Comparison of ENCODE assay signal across 24 cellular contexts in genomic region chr11:46641639-46642038, GRCh38. TPM values are rescaled to one million over a fixed set of nuclear protein-coding genes. Genes with fewer than 3 reads are reported as not detected.
A peak's percentile ranks its signal among the peaks of the same experiment; 100 is the strongest.
DNase-seq lines count a peak whose midpoint lies in the region; ATAC-seq, FAIRE-seq and TF ChIP-seq lines count a peak whose summit lies in the region.
"Had no signal": no experiment of that assay in that cellular context is flagged by ENCODE, and none has a peak within 500 bp of the region (broad histone marks: within the 10 kb centered on the region; RNA-seq: fewer than 3 reads in every experiment).

No MANE protein-coding gene starts in this region.

- POLR2A ChIA-PET in HepG2 (lab: Yijun Ruan, JAX) = no interaction called here
- POLR2A ChIA-PET in OCI-LY7 (lab: Charles Lee) = interaction anchor here (0.6 to 0.9 kb wide), 5 partner anchors 12 to 32 kb away, joined by 3 to 4 read pairs (median 3); no protein-coding TSS in a partner anchor

- no peak for TF ChIP-seq POLR2A in HepG2 (IDR thresholded peaks at IDR 0.05; ENCODE audit: insufficient read depth in 1 of 2, low read depth in 2 of 2, low read length in 2 of 2)

- H3K36me3 Mint-ChIP-seq in Calu3 (ENCODE audit: insufficient read depth, unreplicated experiment) = peaks cover 14% of the 10 kb centered on the region
- peaks cover 36% of the 10 kb centered on the region for H3K36me3 Mint-ChIP-seq in central memory CD8-positive, alpha-beta T cell (ENCODE audit: insufficient read depth)
- peaks cover 15% of the 10 kb centered on the region for H3K36me3 Mint-ChIP-seq in progenitor cell of endocrine pancreas (ENCODE audit: insufficient read depth)

- H3K27me3 Mint-ChIP-seq in Calu3 (ENCODE audit: unreplicated experiment) (no peaks in the 10 kb centered on the region), progenitor cell of endocrine pancreas (no peaks in the 10 kb centered on the region)
- H3K27me3 Mint-ChIP-seq in central memory CD8-positive, alpha-beta T cell = no peaks in the 10 kb centered on the region
- H3K27me3 Mint-ChIP-seq: B cell; CD4-positive, alpha-beta T cell; CD8-positive, alpha-beta memory T cell had no signal

- in situ Hi-C loops in HepG2 (cut with HindIII; ENCODE audit: extremely low pct_ligation_motif_present, low pct_unique_long_range_greater_than_20kb) = no loop called here

- H2AFZ ChIP-seq in HepG2 (ENCODE audit: low read length) (no peak overlapping the region), OCI-LY7 (ENCODE audit: low read length) (no peak overlapping the region)

- H4K20me1 ChIP-seq in HepG2 (ENCODE audit: insufficient read depth, low read length) (no peaks in the 10 kb centered on the region), OCI-LY7 (ENCODE audit: insufficient read depth, low read length) (no peaks in the 10 kb centered on the region)

- DNase-seq in Calu3 = no peak
- DNase-seq in central memory CD8-positive, alpha-beta T cell (ENCODE audit: low spot score in 2 of 2) = no peak
- no peak for DNase-seq in HepG2 (ENCODE audit: low spot score)
- DNase-seq in progenitor cell of endocrine pancreas (ENCODE audit: low spot score, unreplicated experiment) = no peak
- no peak for DNase-seq in OCI-LY7 (ENCODE audit: low spot score)
- no peak for DNase-seq in T-helper 1 cell
- no peak for DNase-seq in dedifferentiated amniotic fluid mesenchymal stem cell (ENCODE audit: extremely low spot score)
- DNase-seq: CD4-positive, alpha-beta T cell; CD8-positive, alpha-beta memory T cell; DMS53; DMS79 treated with DMSO at 0.1 percent for 48 hours; GF-D8; GOT3; HFFc6 had no signal

- no peak for TF ChIP-seq RAD21 in HepG2 (CRISPR knock-in tag; IDR thresholded peaks at IDR 0.05)

- H3K4me2 ChIP-seq in HepG2 (ENCODE audit: low read depth, low read length) (no peak overlapping the region), OCI-LY7 (ENCODE audit: low read length) (no peak overlapping the region)
- H3K4me2 ChIP-seq: BLaER1 had no signal

- peaks cover 42% of the 10 kb centered on the region for H3K4me1 ChIP-seq in HepG2 (ENCODE audit: insufficient read depth, low read length)
- H3K4me1 ChIP-seq in OCI-LY7 (ENCODE audit: insufficient read depth, low read length, poor library complexity, severe bottlenecking) = no peaks in the 10 kb centered on the region
- H3K4me1 ChIP-seq: BLaER1 had no signal

- peak overlapping the region; percentile 78 for H3K27ac ChIP-seq in HepG2 (ENCODE audit: extremely low read length, insufficient read depth, low read length)
- H3K27ac ChIP-seq in OCI-LY7 (ENCODE audit: low read depth, low read length, poor library complexity, severe bottlenecking) = no peak overlapping the region
- H3K27ac ChIP-seq: 22Rv1, BLaER1, C4-2B had no signal

- no peaks in the 10 kb centered on the region for H3K27me3 ChIP-seq in HepG2 (ENCODE audit: control insufficient read depth in 1 of 2, insufficient read depth in 2 of 2, low read length in 2 of 2)
- H3K27me3 ChIP-seq: BLaER1 had no signal

- FAIRE-seq in HepG2 (lab: Jason Lieb, UNC) = no peak
- FAIRE-seq: A204.1, GM12891, GM18507, H54 had no signal

- intact Hi-C loops in Calu3 (cut with micrococcal nuclease; ENCODE audit: unreplicated experiment) = no loop called here
- intact Hi-C loops in HepG2 (cut with micrococcal nuclease; ENCODE audit: unreplicated experiment) = no loop called here
- intact Hi-C loops in OCI-LY7 (cut with micrococcal nuclease; ENCODE audit: unreplicated experiment) = no loop called here

- H3K4me3 ChIP-seq in HepG2 (replicated peaks in 1 of 3; ENCODE audit: insufficient read depth in 1 of 3, low read depth in 2 of 3, low read length in 3 of 3) = no peak overlapping the region
- no peak overlapping the region for H3K4me3 ChIP-seq in OCI-LY7 (ENCODE audit: low read depth, low read length, poor library complexity, severe bottlenecking)
- H3K4me3 ChIP-seq: BLaER1, HAP-1 had no signal

- CTCF ChIA-PET in Calu3 (lab: Charles Lee) (interaction anchor here (0.6 to 0.7 kb wide), 3 partner anchors 34 to 725 kb away, joined by 3 to 5 read pairs (median 4); no protein-coding TSS in a partner anchor), HepG2 (lab: Yijun Ruan, JAX; ENCODE audit: low intra/inter-chr PET ratio, low total read pairs) (no interaction called here), OCI-LY7 (lab: Charles Lee; ENCODE audit: unreplicated experiment) (no interaction called here)

- ATAC-seq in central memory CD8-positive, alpha-beta T cell (replicated peaks; ENCODE audit: extremely low read depth, poor library complexity, severe bottlenecking) = no peak
- ATAC-seq in HepG2 (no peak), HG03571 (IDR thresholded peaks at IDR 0.05; ENCODE audit: unreplicated experiment) (no peak)

- TF ChIP-seq EP300 in HepG2 (IDR thresholded peaks at IDR 0.05; ENCODE audit: low read depth in 2 of 2, low read length in 2 of 2) (no peak), HepG2 (CRISPR knock-in tag; IDR thresholded peaks at IDR 0.05; ENCODE audit: borderline replicate concordance) (no peak)

- H3K4me3 Mint-ChIP-seq in Calu3 (ENCODE audit: low read depth, unreplicated experiment) = no peak overlapping the region
- H3K4me3 Mint-ChIP-seq in central memory CD8-positive, alpha-beta T cell = no peak overlapping the region
- H3K4me3 Mint-ChIP-seq in progenitor cell of endocrine pancreas (ENCODE audit: low read depth) = no peak overlapping the region
- H3K4me3 Mint-ChIP-seq: B cell; CD4-positive, alpha-beta T cell; CD8-positive, alpha-beta memory T cell; HFFc6 had no signal

- peaks cover 9 to 34% of the 10 kb centered on the region in 2 experiments; a peak in 4 of 5 replicates for H3K36me3 ChIP-seq in HepG2 (replicated peaks in 1 of 2; ENCODE audit: control insufficient read depth in 1 of 2, insufficient read depth in 2 of 2, low read length in 2 of 2)
- peaks cover 52% of the 10 kb centered on the region for H3K36me3 ChIP-seq in OCI-LY7 (ENCODE audit: insufficient read depth, low read length)

- WGBS in HepG2 (ENCODE audit: low lambda C conversion rate) = 82% methylated on average over 3 of the region's 3 CpGs

- H3K4me1 Mint-ChIP-seq in Calu3 (ENCODE audit: low read depth, unreplicated experiment) (peaks cover 27% of the 10 kb centered on the region), progenitor cell of endocrine pancreas (ENCODE audit: low read depth) (no peaks in the 10 kb centered on the region)
- H3K4me1 Mint-ChIP-seq in central memory CD8-positive, alpha-beta T cell = peaks cover 18% of the 10 kb centered on the region

- H3K27ac Mint-ChIP-seq in Calu3 (ENCODE audit: unreplicated experiment) (peak overlapping the region; percentile 2), progenitor cell of endocrine pancreas (peak overlapping the region; percentile 68)
- H3K27ac Mint-ChIP-seq in central memory CD8-positive, alpha-beta T cell (ENCODE audit: low read depth) = peak overlapping the region; percentile 58
- H3K27ac Mint-ChIP-seq: B cell; CD4-positive, alpha-beta T cell; CD8-positive, alpha-beta memory T cell; HFFc6 had no signal

- BruUV-seq in Calu3 (replicated peaks; lab: Mats Ljungman, UMichigan) (no TSS peak), HepG2 (replicated peaks; lab: Mats Ljungman, UMichigan) (no TSS peak), OCI-LY7 (replicated peaks; lab: Mats Ljungman, UMichigan) (no TSS peak)

- TF ChIP-seq CTCF in Calu3 (IDR thresholded peaks at IDR 0.05; ENCODE audit: unreplicated experiment) (no peak), HepG2 (CRISPR knock-in tag; IDR thresholded peaks at IDR 0.05) (no peak), progenitor cell of endocrine pancreas (IDR thresholded peaks at IDR 0.05; ENCODE audit: unreplicated experiment) (no peak), OCI-LY7 (conservative IDR thresholded peaks at IDR 0.05; ENCODE audit: low read length) (no peak)

- no peak overlapping the region for H3K9ac ChIP-seq in HepG2 (ENCODE audit: insufficient read depth, low read depth, low read length)
- H3K9ac ChIP-seq: BLaER1 had no signal

- no peaks in the 10 kb centered on the region for H3K9me3 ChIP-seq in HepG2 (ENCODE audit: low read length)
- H3K9me3 ChIP-seq in OCI-LY7 (ENCODE audit: low read length) = peaks cover 5% of the 10 kb centered on the region; the same call in 1 of the 2 replicates
- H3K9me3 ChIP-seq: BLaER1, HAP-1 had no signal

- H3K9me3 Mint-ChIP-seq in Calu3 (ENCODE audit: low read depth, unreplicated experiment) (no peaks in the 10 kb centered on the region), progenitor cell of endocrine pancreas (ENCODE audit: low read depth) (no peaks in the 10 kb centered on the region)
- no peaks in the 10 kb centered on the region for H3K9me3 Mint-ChIP-seq in central memory CD8-positive, alpha-beta T cell
- H3K9me3 Mint-ChIP-seq: CD4-positive, alpha-beta T cell; CD8-positive, alpha-beta memory T cell; HFFc6 had no signal

- H3K9me2 ChIP-seq in OCI-LY7 (ENCODE audit: insufficient read depth, low read length) = no peaks in the 10 kb centered on the region

- H3K79me2 ChIP-seq in HepG2 (ENCODE audit: insufficient read depth, low read length) (peaks cover 11% of the 10 kb centered on the region), OCI-LY7 (ENCODE audit: insufficient read depth, low read depth, low read length) (no peaks in the 10 kb centered on the region)

RNA-seq across cellular contexts. Expression of gene ATG13, which starts 24.3 kb away (rescaled TPM):
- 53.2 and 57.1 TPM in 2 replicates for total RNA-seq in Calu3 (2022)
- 55.0 and 61.8 TPM in 2 replicates for total RNA-seq in HepG2 (2016; rRNA removed; fragmentation: Illumina TruSeq; extraction: Trizol)
- total RNA-seq in HepG2 (2016; cell fraction: cytosol; rRNA removed; fragmentation: Illumina TruSeq; extraction: Trizol; ENCODE audit: low read depth) = 13.7 and 14.5 TPM in 2 replicates
- total RNA-seq in HepG2 (2016; cell fraction: insoluble cytoplasmic fraction; rRNA removed; fragmentation: Illumina TruSeq; extraction: Trizol) = 58.5 and 64.2 TPM in 2 replicates
- 46.2 and 49.5 TPM in 2 replicates for total RNA-seq in HepG2 (2016; cell fraction: membrane; rRNA removed; fragmentation: Illumina TruSeq; extraction: Trizol)
- 30.0 and 38.4 TPM in 2 replicates for total RNA-seq in HepG2 (2016; cell fraction: nucleus; rRNA removed; fragmentation: Illumina TruSeq; extraction: Trizol)
- polyA plus RNA-seq in HepG2 (2011; rRNA removed) = 76.3 and 77.3 TPM in 2 replicates
- polyA plus RNA-seq in HepG2 (2011; cell fraction: cytosol; rRNA removed) = 56.1 and 62.7 TPM in 2 replicates
- polyA plus RNA-seq in HepG2 (2011; cell fraction: nucleus; rRNA removed) = 84.0 and 100 TPM in 2 replicates
- 38.3 and 43.7 TPM in 2 replicates for polyA plus RNA-seq in HepG2 (2012)
- polyA plus RNA-seq in HepG2 (2016; cell fraction: cytosol; fragmentation: Illumina TruSeq; extraction: Trizol; ENCODE audit: low read depth) = 10.8 and 11.5 TPM in 2 replicates
- 62.7 and 66.3 TPM in 2 replicates for polyA plus RNA-seq in HepG2 (2016; cell fraction: insoluble cytoplasmic fraction; fragmentation: Illumina TruSeq; extraction: Trizol; ENCODE audit: low read depth)
- 31.9 and 39.2 TPM in 2 replicates for polyA plus RNA-seq in HepG2 (2016; cell fraction: membrane; fragmentation: Illumina TruSeq; extraction: Trizol; ENCODE audit: low read depth)
- 48.8 and 53.2 TPM in 2 replicates for polyA plus RNA-seq in HepG2 (2016; cell fraction: nucleus; fragmentation: Illumina TruSeq; extraction: Trizol; ENCODE audit: insufficient read depth, low read depth)
- polyA minus RNA-seq in HepG2 (2011; rRNA and poly(A)+ RNA removed; ENCODE audit: low replicate concordance) = 156 and 179 TPM in 2 replicates
- polyA minus RNA-seq in HepG2 (2011; cell fraction: cytosol; rRNA and poly(A)+ RNA removed) = 39.7 and 48.5 TPM in 2 replicates
- 55.7 and 65.5 TPM in 2 replicates for polyA minus RNA-seq in HepG2 (2011; cell fraction: nucleus; rRNA and poly(A)+ RNA removed)
- 65.6 and 69.8 TPM in 2 replicates for total RNA-seq in progenitor cell of endocrine pancreas
- total RNA-seq in OCI-LY7 (2014; rRNA removed; shearing (Covaris generic)) = 53.2 and 60.6 TPM in 2 replicates
- total RNA-seq in OCI-LY7 (2022) = 46.4 and 68.6 TPM in 2 replicates

RNA-seq across cellular contexts. Expression of gene HARBI1, which starts 24.6 kb away (rescaled TPM):
- total RNA-seq in Calu3 (2022) (8.2 and 10.1 TPM in 2 replicates), HepG2 (2016; rRNA removed; fragmentation: Illumina TruSeq; extraction: Trizol) (4.8 and 6.9 TPM in 2 replicates), progenitor cell of endocrine pancreas (7.9 and 9.0 TPM in 2 replicates), OCI-LY7 (2022) (7.1 and 8.4 TPM in 2 replicates)
- 1.5 and 2.1 TPM in 2 replicates for total RNA-seq in HepG2 (2016; cell fraction: cytosol; rRNA removed; fragmentation: Illumina TruSeq; extraction: Trizol; ENCODE audit: low read depth)
- total RNA-seq in HepG2 (2016; cell fraction: insoluble cytoplasmic fraction; rRNA removed; fragmentation: Illumina TruSeq; extraction: Trizol) = 4.6 and 6.5 TPM in 2 replicates
- total RNA-seq in HepG2 (2016; cell fraction: membrane; rRNA removed; fragmentation: Illumina TruSeq; extraction: Trizol) = 4.0 and 4.8 TPM in 2 replicates
- 1.5 and 3.2 TPM in 2 replicates for total RNA-seq in HepG2 (2016; cell fraction: nucleus; rRNA removed; fragmentation: Illumina TruSeq; extraction: Trizol)
- 2.5 and 3.0 TPM in 2 replicates for polyA plus RNA-seq in HepG2 (2011; rRNA removed)
- polyA plus RNA-seq in HepG2 (2011; cell fraction: cytosol; rRNA removed) = 1.7 and 2.6 TPM in 2 replicates
- polyA plus RNA-seq in HepG2 (2011; cell fraction: nucleus; rRNA removed) = 2.5 and 3.5 TPM in 2 replicates
- 2.4 and 2.6 TPM in 2 replicates for polyA plus RNA-seq in HepG2 (2012)
- 0.31 and 0.55 TPM in 2 replicates for polyA plus RNA-seq in HepG2 (2016; cell fraction: cytosol; fragmentation: Illumina TruSeq; extraction: Trizol; ENCODE audit: low read depth)
- polyA plus RNA-seq in HepG2 (2016; cell fraction: insoluble cytoplasmic fraction; fragmentation: Illumina TruSeq; extraction: Trizol; ENCODE audit: low read depth) = 4.2 and 4.6 TPM in 2 replicates
- 1.1 and 1.2 TPM in 2 replicates for polyA plus RNA-seq in HepG2 (2016; cell fraction: membrane; fragmentation: Illumina TruSeq; extraction: Trizol; ENCODE audit: low read depth)
- polyA plus RNA-seq in HepG2 (2016; cell fraction: nucleus; fragmentation: Illumina TruSeq; extraction: Trizol; ENCODE audit: insufficient read depth, low read depth) = 1.9 and 3.3 TPM in 2 replicates
- 4.5 and 8.3 TPM in 2 replicates for polyA minus RNA-seq in HepG2 (2011; rRNA and poly(A)+ RNA removed; ENCODE audit: low replicate concordance)
- polyA minus RNA-seq in HepG2 (2011; cell fraction: cytosol; rRNA and poly(A)+ RNA removed) = 2.2 TPM in 2 replicates
- 2.2 and 4.4 TPM in 2 replicates for polyA minus RNA-seq in HepG2 (2011; cell fraction: nucleus; rRNA and poly(A)+ RNA removed)
- total RNA-seq in OCI-LY7 (2014; rRNA removed; shearing (Covaris generic)) = 4.8 and 5.2 TPM in 2 replicates

RNA-seq across cellular contexts. Expression of gene AMBRA1, which starts 47.8 kb away (rescaled TPM):
- total RNA-seq in Calu3 (2022) (35.0 and 42.2 TPM in 2 replicates), HepG2 (2016; rRNA removed; fragmentation: Illumina TruSeq; extraction: Trizol) (26.0 and 26.1 TPM in 2 replicates), progenitor cell of endocrine pancreas (44.0 and 45.3 TPM in 2 replicates), OCI-LY7 (2022) (30.7 and 35.2 TPM in 2 replicates)
- 17.6 and 23.5 TPM in 2 replicates for total RNA-seq in HepG2 (2016; cell fraction: cytosol; rRNA removed; fragmentation: Illumina TruSeq; extraction: Trizol; ENCODE audit: low read depth)
- 22.8 and 26.4 TPM in 2 replicates for total RNA-seq in HepG2 (2016; cell fraction: insoluble cytoplasmic fraction; rRNA removed; fragmentation: Illumina TruSeq; extraction: Trizol)
- 11.4 and 12.2 TPM in 2 replicates for total RNA-seq in HepG2 (2016; cell fraction: membrane; rRNA removed; fragmentation: Illumina TruSeq; extraction: Trizol)
- total RNA-seq in HepG2 (2016; cell fraction: nucleus; rRNA removed; fragmentation: Illumina TruSeq; extraction: Trizol) = 31.5 and 33.0 TPM in 2 replicates
- polyA plus RNA-seq in HepG2 (2011; rRNA removed) = 15.7 and 16.8 TPM in 2 replicates
- polyA plus RNA-seq in HepG2 (2011; cell fraction: cytosol; rRNA removed) = 7.8 and 8.9 TPM in 2 replicates
- 32.8 and 50.7 TPM in 2 replicates for polyA plus RNA-seq in HepG2 (2011; cell fraction: nucleus; rRNA removed)
- 16.2 and 19.7 TPM in 2 replicates for polyA plus RNA-seq in HepG2 (2012)
- 0.49 and 0.63 TPM in 2 replicates for polyA plus RNA-seq in HepG2 (2016; cell fraction: cytosol; fragmentation: Illumina TruSeq; extraction: Trizol; ENCODE audit: low read depth)
- polyA plus RNA-seq in HepG2 (2016; cell fraction: insoluble cytoplasmic fraction; fragmentation: Illumina TruSeq; extraction: Trizol; ENCODE audit: low read depth) = 10.4 and 12.5 TPM in 2 replicates
- polyA plus RNA-seq in HepG2 (2016; cell fraction: membrane; fragmentation: Illumina TruSeq; extraction: Trizol; ENCODE audit: low read depth) = 1.7 and 2.2 TPM in 2 replicates
- polyA plus RNA-seq in HepG2 (2016; cell fraction: nucleus; fragmentation: Illumina TruSeq; extraction: Trizol; ENCODE audit: insufficient read depth, low read depth) = 14.6 and 18.1 TPM in 2 replicates
- polyA minus RNA-seq in HepG2 (2011; rRNA and poly(A)+ RNA removed; ENCODE audit: low replicate concordance) = 74.1 and 110 TPM in 2 replicates
- 20.0 and 28.0 TPM in 2 replicates for polyA minus RNA-seq in HepG2 (2011; cell fraction: cytosol; rRNA and poly(A)+ RNA removed)
- polyA minus RNA-seq in HepG2 (2011; cell fraction: nucleus; rRNA and poly(A)+ RNA removed) = 91.6 and 127 TPM in 2 replicates
- total RNA-seq in OCI-LY7 (2014; rRNA removed; shearing (Covaris generic)) = 21.8 and 24.6 TPM in 2 replicates

RNA-seq across cellular contexts. Expression of gene ARHGAP1, which starts 58.8 kb away (rescaled TPM):
- 65.4 and 81.6 TPM in 2 replicates for total RNA-seq in Calu3 (2022)
- total RNA-seq in HepG2 (2016; rRNA removed; fragmentation: Illumina TruSeq; extraction: Trizol) = 18.6 and 22.4 TPM in 2 replicates
- total RNA-seq in HepG2 (2016; cell fraction: cytosol; rRNA removed; fragmentation: Illumina TruSeq; extraction: Trizol; ENCODE audit: low read depth) = 2.2 and 2.6 TPM in 2 replicates
- total RNA-seq in HepG2 (2016; cell fraction: insoluble cytoplasmic fraction; rRNA removed; fragmentation: Illumina TruSeq; extraction: Trizol) = 17.2 and 17.3 TPM in 2 replicates
- 7.4 and 7.6 TPM in 2 replicates for total RNA-seq in HepG2 (2016; cell fraction: membrane; rRNA removed; fragmentation: Illumina TruSeq; extraction: Trizol)
- total RNA-seq in HepG2 (2016; cell fraction: nucleus; rRNA removed; fragmentation: Illumina TruSeq; extraction: Trizol) = 19.5 and 19.8 TPM in 2 replicates
- 30.3 and 30.7 TPM in 2 replicates for polyA plus RNA-seq in HepG2 (2011; rRNA removed)
- 11.4 and 13.8 TPM in 2 replicates for polyA plus RNA-seq in HepG2 (2011; cell fraction: cytosol; rRNA removed)
- 35.4 and 37.1 TPM in 2 replicates for polyA plus RNA-seq in HepG2 (2011; cell fraction: nucleus; rRNA removed)
- 17.6 and 26.9 TPM in 2 replicates for polyA plus RNA-seq in HepG2 (2012)
- 1.6 and 1.9 TPM in 2 replicates for polyA plus RNA-seq in HepG2 (2016; cell fraction: cytosol; fragmentation: Illumina TruSeq; extraction: Trizol; ENCODE audit: low read depth)
- polyA plus RNA-seq in HepG2 (2016; cell fraction: insoluble cytoplasmic fraction; fragmentation: Illumina TruSeq; extraction: Trizol; ENCODE audit: low read depth) = 20.3 and 30.3 TPM in 2 replicates
- 5.0 and 6.0 TPM in 2 replicates for polyA plus RNA-seq in HepG2 (2016; cell fraction: membrane; fragmentation: Illumina TruSeq; extraction: Trizol; ENCODE audit: low read depth)
- polyA plus RNA-seq in HepG2 (2016; cell fraction: nucleus; fragmentation: Illumina TruSeq; extraction: Trizol; ENCODE audit: insufficient read depth, low read depth) = 34.1 and 41.6 TPM in 2 replicates
- polyA minus RNA-seq in HepG2 (2011; rRNA and poly(A)+ RNA removed; ENCODE audit: low replicate concordance) = 57.4 and 70.9 TPM in 2 replicates
- 31.2 and 36.9 TPM in 2 replicates for polyA minus RNA-seq in HepG2 (2011; cell fraction: cytosol; rRNA and poly(A)+ RNA removed)
- polyA minus RNA-seq in HepG2 (2011; cell fraction: nucleus; rRNA and poly(A)+ RNA removed) = 17.0 and 22.0 TPM in 2 replicates
- 39.0 and 39.8 TPM in 2 replicates for total RNA-seq in progenitor cell of endocrine pancreas
- total RNA-seq in OCI-LY7 (2014; rRNA removed; shearing (Covaris generic)) = 14.1 and 16.3 TPM in 2 replicates
- total RNA-seq in OCI-LY7 (2022) = 42.6 and 43.3 TPM in 2 replicates

RNA-seq across cellular contexts. Expression of gene ZNF408, which starts 59.2 kb away (rescaled TPM):
- total RNA-seq in Calu3 (2022) (14.8 and 15.5 TPM in 2 replicates), HepG2 (2016; rRNA removed; fragmentation: Illumina TruSeq; extraction: Trizol) (8.3 and 12.5 TPM in 2 replicates), progenitor cell of endocrine pancreas (11.6 and 13.7 TPM in 2 replicates), OCI-LY7 (2022) (13.8 and 15.7 TPM in 2 replicates)
- 12.1 and 12.2 TPM in 2 replicates for total RNA-seq in HepG2 (2016; cell fraction: cytosol; rRNA removed; fragmentation: Illumina TruSeq; extraction: Trizol; ENCODE audit: low read depth)
- total RNA-seq in HepG2 (2016; cell fraction: insoluble cytoplasmic fraction; rRNA removed; fragmentation: Illumina TruSeq; extraction: Trizol) = 6.9 and 11.8 TPM in 2 replicates
- total RNA-seq in HepG2 (2016; cell fraction: membrane; rRNA removed; fragmentation: Illumina TruSeq; extraction: Trizol) = 4.8 TPM in 2 replicates
- 12.2 and 12.7 TPM in 2 replicates for total RNA-seq in HepG2 (2016; cell fraction: nucleus; rRNA removed; fragmentation: Illumina TruSeq; extraction: Trizol)
- 11.2 and 15.6 TPM in 2 replicates for polyA plus RNA-seq in HepG2 (2011; rRNA removed)
- 7.2 and 10.7 TPM in 2 replicates for polyA plus RNA-seq in HepG2 (2011; cell fraction: cytosol; rRNA removed)
- polyA plus RNA-seq in HepG2 (2011; cell fraction: nucleus; rRNA removed) = 29.5 and 29.9 TPM in 2 replicates
- 7.6 and 9.9 TPM in 2 replicates for polyA plus RNA-seq in HepG2 (2012)
- polyA plus RNA-seq in HepG2 (2016; cell fraction: cytosol; fragmentation: Illumina TruSeq; extraction: Trizol; ENCODE audit: low read depth) = 1.7 and 2.3 TPM in 2 replicates
- polyA plus RNA-seq in HepG2 (2016; cell fraction: insoluble cytoplasmic fraction; fragmentation: Illumina TruSeq; extraction: Trizol; ENCODE audit: low read depth) = 8.7 and 9.3 TPM in 2 replicates
- 3.3 and 3.7 TPM in 2 replicates for polyA plus RNA-seq in HepG2 (2016; cell fraction: membrane; fragmentation: Illumina TruSeq; extraction: Trizol; ENCODE audit: low read depth)
- polyA plus RNA-seq in HepG2 (2016; cell fraction: nucleus; fragmentation: Illumina TruSeq; extraction: Trizol; ENCODE audit: insufficient read depth, low read depth) = 27.1 and 29.0 TPM in 2 replicates
- 15.2 and 22.6 TPM in 2 replicates for polyA minus RNA-seq in HepG2 (2011; rRNA and poly(A)+ RNA removed; ENCODE audit: low replicate concordance)
- 6.3 and 9.7 TPM in 2 replicates for polyA minus RNA-seq in HepG2 (2011; cell fraction: cytosol; rRNA and poly(A)+ RNA removed)
- polyA minus RNA-seq in HepG2 (2011; cell fraction: nucleus; rRNA and poly(A)+ RNA removed) = 16.9 and 17.4 TPM in 2 replicates
- total RNA-seq in OCI-LY7 (2014; rRNA removed; shearing (Covaris generic)) = 7.2 and 15.2 TPM in 2 replicates

Comparison
In these comparisons a context has a peak if more than half of its experiments do, and no peak if none do; other contexts are left out.
1. H3K27ac Mint-ChIP-seq: peak in every context shown above with its lines; median percentile 68 in progenitor cell of endocrine pancreas; 58 in central memory CD8-positive, alpha-beta T cell; 2 in Calu3.